15 cellular contexts compared by ENCODE assay signal in genomic region chr14:105195533-105196227, GRCh38. TPM values are rescaled to one million over a fixed set of nuclear protein-coding genes. Genes with fewer than 3 reads are reported as not detected.
DNase-seq lines count a peak whose midpoint lies in the region; ATAC-seq and TF ChIP-seq lines count a peak whose summit lies in the region.
"Had no signal": no experiment of that assay in that cellular context is flagged by ENCODE, and none has a peak within 500 bp of the region (broad histone marks: within the 10 kb centered on the region; RNA-seq: fewer than 3 reads in every experiment).

No MANE protein-coding gene starts in this region.

- no peak for DNase-seq in stimulated activated naive CD8-positive, alpha-beta T cell treated with anti-CD3 and anti-CD28 coated beads, Interleukin-15, amount 100 ng/mL, for 72 hours
- DNase-seq in stimulated activated naive CD8-positive, alpha-beta T cell treated with anti-CD3 and anti-CD28 coated beads, Interleukin-15, Interleukin-2, amounts not matched to agents 100 U/mL and 50 U/mL, for 24 hours = no peak
- DNase-seq in brain microvascular endothelial cell (peak; percentile 17), mesendoderm (peak; percentile 48), uterus (no peak), occipital lobe (lab: John Stamatoyannopoulos, UW) (no peak), glomerular visceral epithelial cell (ENCODE audit: extremely low spot score) (no peak)
- DNase-seq: CD4-positive, alpha-beta memory T cell; stimulated activated CD4-positive, alpha-beta T cell treated with anti-CD3 and anti-CD28 coated beads, Interleukin-4, amount 100 ng/mL, for 24 hours; tibial artery had no signal

- no peak overlapping the region for H3K4ac ChIP-seq in mesendoderm (ENCODE audit: low read depth, low read length)

- in situ Hi-C loops in brain microvascular endothelial cell (cut with HindIII; ENCODE audit: low pct_ligation_motif_present, low sequenced_read_pairs) = no loop called here

- no peak overlapping the region for H4K8ac ChIP-seq in mesendoderm (ENCODE audit: low read depth, low read length)

- H3K27ac Mint-ChIP-seq in stimulated activated naive CD8-positive, alpha-beta T cell treated with anti-CD3 and anti-CD28 coated beads, Interleukin-15, amount 100 ng/mL, for 72 hours = peak overlapping the region in 1 of 2 donors; percentile 80
- no peak overlapping the region for H3K27ac Mint-ChIP-seq in stimulated activated memory B cell treated with anti-CD40 and anti-IgM and Interleukin-4, amounts not matched to agents 10 μg/mL and 1 μg/mL and 100 μg/mL, for 72 hours
- H3K27ac Mint-ChIP-seq: activated T-helper 2 cell treated with anti-CD3 and anti-CD28 coated beads, Interferon-gamma antibody, Interleukin-2, Interleukin-4, amounts not matched to agents 10 μg/mL and 5 μg/mL and 100 μg/mL, durations not matched to agents 14 hours and 24 hours and 36 hours; CD4-positive, alpha-beta memory T cell; WTC11 had no signal

- no CpG with 5 or more reads among the region's 25 CpGs for WGBS in mesendoderm (ENCODE audit: extremely low coverage, insufficient coverage, low lambda C conversion rate)

- no peaks in the 10 kb centered on the region for H3K79me2 ChIP-seq in mesendoderm (ENCODE audit: control insufficient read depth, insufficient read depth, low read length)

- H3K4me3 ChIP-seq in brain microvascular endothelial cell (ENCODE audit: low read depth, low read length) (no peak overlapping the region), mesendoderm (ENCODE audit: low read length) (no peak overlapping the region), uterus (no peak overlapping the region)

- H3K18ac ChIP-seq in mesendoderm (ENCODE audit: low read length) = no peak overlapping the region

- H3K4me1 ChIP-seq in mesendoderm (ENCODE audit: control insufficient read depth, low read depth, low read length) (peaks cover 7% of the 10 kb centered on the region), uterus (no peaks in the 10 kb centered on the region)

- no peak overlapping the region for H3K27ac ChIP-seq in brain microvascular endothelial cell
- H3K27ac ChIP-seq in mesendoderm (ENCODE audit: low read depth, low read length) = peak overlapping the region; percentile 13
- H3K27ac ChIP-seq in uterus = peak overlapping the region; percentile 39 to 60
- H3K27ac ChIP-seq: RWPE1, tibial artery had no signal

- no peaks in the 10 kb centered on the region for H3K9me3 ChIP-seq in uterus
- H3K9me3 ChIP-seq: tibial artery had no signal

- H3K56ac ChIP-seq in mesendoderm (ENCODE audit: low read length) = peak overlapping the region; percentile 76

- no peaks in the 10 kb centered on the region for H3K9me3 Mint-ChIP-seq in stimulated activated naive CD8-positive, alpha-beta T cell treated with anti-CD3 and anti-CD28 coated beads, Interleukin-15, amount 100 ng/mL, for 72 hours
- no peaks in the 10 kb centered on the region for H3K9me3 Mint-ChIP-seq in stimulated activated memory B cell treated with anti-CD40 and anti-IgM and Interleukin-4, amounts not matched to agents 10 μg/mL and 1 μg/mL and 100 μg/mL, for 72 hours
- H3K9me3 Mint-ChIP-seq: activated T-helper 2 cell treated with anti-CD3 and anti-CD28 coated beads, Interferon-gamma antibody, Interleukin-2, Interleukin-4, amounts not matched to agents 10 μg/mL and 5 μg/mL and 100 μg/mL, durations not matched to agents 14 hours and 24 hours and 36 hours; CD4-positive, alpha-beta memory T cell; WTC11 had no signal

- H3K4me3 Mint-ChIP-seq in stimulated activated naive CD8-positive, alpha-beta T cell treated with anti-CD3 and anti-CD28 coated beads, Interleukin-15, amount 100 ng/mL, for 72 hours = peak overlapping the region; percentile 0 to 67
- H3K4me3 Mint-ChIP-seq in stimulated activated memory B cell treated with anti-CD40 and anti-IgM and Interleukin-4, amounts not matched to agents 10 μg/mL and 1 μg/mL and 100 μg/mL, for 72 hours = no peak overlapping the region

- H3K36me3 ChIP-seq in brain microvascular endothelial cell (replicated peaks) (no peaks in the 10 kb centered on the region), mesendoderm (ENCODE audit: control insufficient read depth, insufficient read depth, low read length) (no peaks in the 10 kb centered on the region), uterus (no peaks in the 10 kb centered on the region)
- H3K36me3 ChIP-seq: tibial artery had no signal

- no peak overlapping the region for H2BK15ac ChIP-seq in mesendoderm (replicated peaks; ENCODE audit: low read depth)

- H3K4me1 Mint-ChIP-seq in stimulated activated naive CD8-positive, alpha-beta T cell treated with anti-CD3 and anti-CD28 coated beads, Interleukin-15, amount 100 ng/mL, for 72 hours = peaks cover 59% of the 10 kb centered on the region
- peaks cover 47% of the 10 kb centered on the region for H3K4me1 Mint-ChIP-seq in stimulated activated memory B cell treated with anti-CD40 and anti-IgM and Interleukin-4, amounts not matched to agents 10 μg/mL and 1 μg/mL and 100 μg/mL, for 72 hours

- H2BK120ac ChIP-seq in mesendoderm (ENCODE audit: low read depth, low read length) = no peak overlapping the region

- H3K23ac ChIP-seq in mesendoderm (ENCODE audit: low read length) = no peak overlapping the region

- TF ChIP-seq CTCF in brain microvascular endothelial cell (IDR thresholded peaks at IDR 0.05; ENCODE audit: low read depth, low read length, missing control alignments) (peak; percentile 16), uterus (IDR thresholded peaks at IDR 0.05) (no peak)

- intact Hi-C loops in uterus (cut with DNase I; ENCODE audit: low total_unique reads) = no loop called here

- peak overlapping the region; percentile 14 for H3K4me2 ChIP-seq in mesendoderm (ENCODE audit: low read length)

- no peak for TF ChIP-seq POLR2A in uterus (IDR thresholded peaks at IDR 0.05)

- no peak overlapping the region for H4K5ac ChIP-seq in mesendoderm (ENCODE audit: low read length)

- peaks cover 68% of the 10 kb centered on the region for H3K27me3 Mint-ChIP-seq in stimulated activated naive CD8-positive, alpha-beta T cell treated with anti-CD3 and anti-CD28 coated beads, Interleukin-15, amount 100 ng/mL, for 72 hours
- H3K27me3 Mint-ChIP-seq in stimulated activated memory B cell treated with anti-CD40 and anti-IgM and Interleukin-4, amounts not matched to agents 10 μg/mL and 1 μg/mL and 100 μg/mL, for 72 hours = peaks cover 76% of the 10 kb centered on the region

- H3K27me3 ChIP-seq in brain microvascular endothelial cell (replicated peaks) = no peaks in the 10 kb centered on the region
- no peaks in the 10 kb centered on the region for H3K27me3 ChIP-seq in mesendoderm (ENCODE audit: insufficient read depth, low read length, poor library complexity)
- peaks cover 0 to 25% of the 10 kb centered on the region in 2 donors for H3K27me3 ChIP-seq in uterus

- no peaks in the 10 kb centered on the region for H3K79me1 ChIP-seq in mesendoderm (ENCODE audit: low read length)

- H2AK5ac ChIP-seq in mesendoderm (ENCODE audit: low read length) = peak overlapping the region; percentile 32

- H2BK5ac ChIP-seq in mesendoderm (ENCODE audit: low read length) = peak overlapping the region; percentile 41

- peak overlapping the region; percentile 50 for H3K9ac ChIP-seq in mesendoderm (ENCODE audit: low read length)

- no peak for ATAC-seq in stimulated activated naive CD8-positive, alpha-beta T cell treated with anti-CD3 and anti-CD28 coated beads, Interleukin-15, amount 100 ng/mL, for 72 hours
- no peak for ATAC-seq in stimulated activated naive CD8-positive, alpha-beta T cell treated with anti-CD3 and anti-CD28 coated beads, Interleukin-15, Interleukin-2, amounts not matched to agents 100 U/mL and 50 U/mL, for 24 hours
- no peak for ATAC-seq in stimulated activated memory B cell treated with anti-CD40 and anti-IgM and Interleukin-4, amounts not matched to agents 10 μg/mL and 1 μg/mL and 100 μg/mL, for 72 hours
- ATAC-seq: HCT116 had no signal

- H3K36me3 Mint-ChIP-seq in stimulated activated memory B cell treated with anti-CD40 and anti-IgM and Interleukin-4, amounts not matched to agents 10 μg/mL and 1 μg/mL and 100 μg/mL, for 72 hours = no peaks in the 10 kb centered on the region
- H3K36me3 Mint-ChIP-seq: CD4-positive, alpha-beta memory T cell; WTC11 had no signal

RNA-seq across cellular contexts. Expression of gene NUDT14, which starts 14.6 kb away (rescaled TPM):
- 10.5 TPM for polyA plus RNA-seq in mesendoderm (2013, experiment 1 of 2)
- polyA plus RNA-seq in mesendoderm (2013, experiment 2 of 2) = 10.4 TPM
- total RNA-seq in uterus (10 to 100 TPM in 3 of 4 donors, not detected in 1; 11.0 to 22.3 (median 13.2) TPM), occipital lobe (18.2 TPM)

RNA-seq across cellular contexts. Expression of gene JAG2, which starts 27.1 kb away (rescaled TPM):
- polyA plus RNA-seq in mesendoderm (2013, experiment 1 of 2) = 0.56 TPM
- 0.73 TPM for polyA plus RNA-seq in mesendoderm (2013, experiment 2 of 2)
- 10 to 100 TPM in 2 of 4 donors, 1 to 10 TPM in 2; 7.6 to 27.4 (median 11.9) TPM for total RNA-seq in uterus
- total RNA-seq in occipital lobe = 31.7 TPM
- polyA plus RNA-seq: CD4-positive, alpha-beta memory T cell had no signal

RNA-seq across cellular contexts. Expression of gene BTBD6, which starts 52.7 kb away (rescaled TPM):
- 12.0 TPM for polyA plus RNA-seq in mesendoderm (2013, experiment 1 of 2)
- 12.3 TPM for polyA plus RNA-seq in mesendoderm (2013, experiment 2 of 2)
- total RNA-seq in uterus (10 to 100 TPM; 12.8 to 41.9 (median 27.9) TPM), occipital lobe (45.4 TPM)

Comparison
In these comparisons a context has a peak if more than half of its experiments do, and no peak if none do; other contexts are left out.
1. DNase-seq: peak in brain microvascular endothelial cell (single experiment) and mesendoderm (single experiment); none in stimulated activated naive CD8-positive, alpha-beta T cell treated with anti-CD3 and anti-CD28 coated beads, Interleukin-15, amount 100 ng/mL, for 72 hours (0 of 2), stimulated activated naive CD8-positive, alpha-beta T cell treated with anti-CD3 and anti-CD28 coated beads, Interleukin-15, Interleukin-2, amounts not matched to agents 100 U/mL and 50 U/mL, for 24 hours (single experiment), uterus (0 of 2), occipital lobe (single experiment) and glomerular visceral epithelial cell (single experiment).